In the genomic region with DNA sequence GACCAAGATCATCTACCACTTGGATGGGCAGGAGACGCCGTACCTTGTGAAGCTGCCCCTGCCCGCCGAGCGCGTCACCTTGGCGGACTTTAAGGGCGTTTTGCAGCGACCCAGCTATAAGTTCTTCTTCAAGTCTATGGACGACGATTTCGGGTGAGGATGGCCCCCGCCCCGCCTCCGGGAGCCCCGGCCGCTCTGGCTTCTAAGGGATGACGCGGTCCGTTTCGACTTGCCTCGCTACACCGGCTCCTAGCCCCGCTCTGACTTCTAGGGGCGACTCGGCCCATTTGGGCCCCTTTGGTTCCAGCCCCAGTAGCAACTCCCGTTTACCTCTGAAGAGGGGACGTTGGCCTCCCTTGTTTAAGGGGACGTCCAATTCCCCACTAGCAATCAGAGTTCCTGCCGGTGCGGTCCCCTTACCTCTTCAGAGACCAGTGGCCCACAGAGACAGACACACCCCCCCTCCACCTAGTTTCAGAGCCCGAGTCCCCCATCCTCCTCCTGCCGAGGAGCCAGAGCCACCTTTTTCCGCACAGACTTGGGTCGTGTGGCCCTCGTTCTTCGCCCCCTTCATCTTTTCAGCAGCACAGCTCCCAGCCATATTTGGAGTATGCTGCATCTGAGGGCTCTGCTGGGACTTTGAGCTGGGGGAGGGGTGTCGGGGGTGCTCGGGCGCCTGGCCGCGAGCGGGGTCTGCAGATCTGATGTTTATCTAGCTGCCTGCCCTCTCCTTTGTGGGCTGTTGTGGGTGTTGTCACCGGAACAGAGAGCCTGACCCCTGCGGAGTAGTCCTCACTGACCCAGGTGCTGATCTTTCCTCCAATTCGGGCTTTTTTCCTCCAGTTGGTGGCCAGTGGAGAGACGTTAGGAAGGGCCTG, we compare ENCODE assay signal across 8 cellular contexts. TPM values are rescaled to one million over a fixed set of nuclear protein-coding genes. Genes with fewer than 3 reads are reported as not detected.
A peak's percentile ranks its signal among the peaks of the same experiment; 100 is the strongest.
DNase-seq lines count a peak whose midpoint lies in the region; ATAC-seq and TF ChIP-seq lines count a peak whose summit lies in the region.

No MANE protein-coding gene starts in this region.

- TF ChIP-seq CTCF in GM06990 (IDR thresholded peaks at IDR 0.05; ENCODE audit: insufficient read depth, low read length, poor library complexity, severe bottlenecking) (no peak), epithelial cell of proximal tubule (conservative IDR thresholded peaks at IDR 0.05; ENCODE audit: low read depth, low read length) (no peak), thyroid gland (IDR thresholded peaks at IDR 0.05) (no peak)

- 1% methylated on average over 31 to 36 of the region's 47 CpGs for WGBS in thyroid gland, 2 donors

- H3K27ac ChIP-seq in thyroid gland: peak overlapping the region; percentile 78 to 89 (median 85)

- peaks cover 26 to 39% of the 10 kb centered on the region in 2 donors for H3K4me1 ChIP-seq in thyroid gland

- no peak for TF ChIP-seq POLR2A in thyroid gland (IDR thresholded peaks at IDR 0.05)

- DNase-seq in GM06990 (ENCODE audit: extremely low read depth, insufficient read length) (peak; percentile 72), MG63 (peak; percentile 54), epithelial cell of proximal tubule (ENCODE audit: low read depth) (no peak), myocyte (ENCODE audit: low read depth) (peak; percentile 22), thyroid gland (peak; percentile 37 to 49), NCI-H2029 treated with DMSO at 0.1 percent for 48 hours (lab: John Stamatoyannopoulos, UW) (no peak)
- peak; percentile 78 for DNase-seq in activated CD8-positive, alpha-beta memory T cell treated with anti-CD3 and anti-CD28 coated beads for 24 hours

- H3K4me3 ChIP-seq in GM06990 (replicated peaks; ENCODE audit: low read depth, low read length) (peak overlapping the region; percentile 93), MG63 (peak overlapping the region; percentile 91), epithelial cell of proximal tubule (ENCODE audit: low read depth, low read length) (peak overlapping the region; percentile 98), thyroid gland (replicated peaks in 1 of 3) (peak overlapping the region; percentile 90 to 98 (median 94))

- H3K9me3 ChIP-seq in MG63: no peaks in the 10 kb centered on the region
- H3K9me3 ChIP-seq in thyroid gland: no peaks in the 10 kb centered on the region

- H3K27me3 ChIP-seq in GM06990 (replicated peaks; ENCODE audit: control insufficient read depth, insufficient read depth, low read length) (no peaks in the 10 kb centered on the region), MG63 (no peaks in the 10 kb centered on the region), thyroid gland (no peaks in the 10 kb centered on the region)

- H3K36me3 ChIP-seq in GM06990 (ENCODE audit: control insufficient read depth, insufficient read depth, low read length) (no peaks in the 10 kb centered on the region), MG63 (peaks cover 13% of the 10 kb centered on the region), thyroid gland (no peaks in the 10 kb centered on the region)

- intact Hi-C loops in thyroid gland (cut with DNase I): loop anchor here (10.0 kb wide), 1 partner anchor 141 kb away; the partner anchor contains the start of gene ABCC5

- peak; percentile 19 for ATAC-seq in GM21786 (IDR thresholded peaks at IDR 0.05; ENCODE audit: unreplicated experiment)

RNA-seq across cellular contexts. Expression of gene DVL3, which starts 0.7 kb away (rescaled TPM):
- total RNA-seq in MG63 (2014; rRNA removed; shearing (Covaris generic); ENCODE audit: low replicate concordance): 20.8 and 42.6 TPM in 2 replicates
- total RNA-seq in epithelial cell of proximal tubule: 33.5 and 38.2 TPM in 2 replicates
- 119 and 139 TPM in 2 replicates for total RNA-seq in myocyte
- 117 TPM for polyA plus RNA-seq in myocyte (2012)
- 100 to 1,000 TPM in 1 of 4 donors, 10 to 100 TPM in 3; 48.2 to 137 (median 65.3) TPM for total RNA-seq in thyroid gland

RNA-seq across cellular contexts. Expression of gene AP2M1, which starts 18.8 kb away (rescaled TPM):
- total RNA-seq in MG63 (2014; rRNA removed; shearing (Covaris generic); ENCODE audit: low replicate concordance): 688 and 946 TPM in 2 replicates
- 274 and 363 TPM in 2 replicates for total RNA-seq in epithelial cell of proximal tubule
- 329 and 375 TPM in 2 replicates for total RNA-seq in myocyte
- 729 TPM for polyA plus RNA-seq in myocyte (2012)
- 100 to 1,000 TPM; 180 to 302 (median 212) TPM for total RNA-seq in thyroid gland

RNA-seq across cellular contexts. Expression of gene EIF2B5, which starts 20.7 kb away (rescaled TPM):
- total RNA-seq in MG63 (2014; rRNA removed; shearing (Covaris generic); ENCODE audit: low replicate concordance): 41.7 and 50.5 TPM in 2 replicates
- total RNA-seq in epithelial cell of proximal tubule (26.3 and 39.2 TPM in 2 replicates), myocyte (53.7 and 54.3 TPM in 2 replicates), thyroid gland (10 to 100 TPM; 27.9 to 46.5 (median 42.2) TPM)
- polyA plus RNA-seq in myocyte (2012): 32.4 TPM

RNA-seq across cellular contexts. Expression of gene ABCF3, which starts 30.1 kb away (rescaled TPM):
- total RNA-seq in MG63 (2014; rRNA removed; shearing (Covaris generic); ENCODE audit: low replicate concordance): 65.3 and 79.4 TPM in 2 replicates
- total RNA-seq in epithelial cell of proximal tubule (35.1 and 51.1 TPM in 2 replicates), myocyte (50.1 and 52.8 TPM in 2 replicates), thyroid gland (10 to 100 TPM; 51.1 to 83.4 (median 72.6) TPM)
- 63.7 TPM for polyA plus RNA-seq in myocyte (2012)

RNA-seq across cellular contexts. Expression of gene HTR3E, which starts 59.0 kb away (rescaled TPM):
- total RNA-seq in MG63 (2014; rRNA removed; shearing (Covaris generic); ENCODE audit: low replicate concordance): not detected in 2 replicates
- total RNA-seq in epithelial cell of proximal tubule (not detected in 2 replicates), myocyte (3.1 and 7.1 TPM in 2 replicates), thyroid gland (not detected)
- polyA plus RNA-seq in myocyte (2012): 3.7 TPM

Comparison
In these comparisons a context has a peak if more than half of its experiments do, and no peak if none do; other contexts are left out.
1. DNase-seq: peak in GM06990 (single experiment), MG63 (single experiment), activated CD8-positive, alpha-beta memory T cell treated with anti-CD3 and anti-CD28 coated beads for 24 hours (single experiment), myocyte (single experiment) and thyroid gland (2 of 2); none in epithelial cell of proximal tubule (single experiment) and NCI-H2029 treated with DMSO at 0.1 percent for 48 hours (single experiment).
2. Peak in every context shown above with its lines, with median percentiles within 50 percentile points of each other: H3K4me3 ChIP-seq.